Comparison of ENCODE assay signal across 27 cellular contexts in the genomic region with DNA sequence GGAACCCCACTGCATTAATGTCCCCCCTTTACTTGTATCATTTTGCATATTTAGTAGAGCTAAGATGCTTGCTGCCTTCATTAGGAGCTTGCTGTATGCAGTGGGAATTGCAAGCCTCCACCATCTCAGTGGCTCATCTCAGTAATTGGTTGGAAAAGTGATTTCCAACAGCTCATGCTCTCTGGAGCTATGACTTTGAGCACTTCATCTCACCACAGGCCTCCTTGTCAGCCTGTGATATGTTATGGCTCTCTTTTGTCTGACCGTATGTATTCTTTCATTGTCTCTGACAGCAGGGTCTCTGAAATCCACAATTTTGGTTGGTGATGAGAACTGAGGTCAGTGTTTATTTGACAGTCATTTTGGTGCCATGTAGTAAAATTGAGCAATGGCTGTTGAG.
"Had no signal": no experiment of that assay in that cellular context is flagged by ENCODE, and none has a peak within 500 bp of the region (broad histone marks: within the 10 kb centered on the region; RNA-seq: fewer than 3 reads in every experiment).

No MANE protein-coding gene starts in this region.

- ATAC-seq: activated T-helper 17 cell treated with anti-CD3 and anti-CD28 coated beads, Interleukin-2, amount 50 U/mL, for 72 hours; PC-3; SK-N-SH treated with all-trans-retinoic acid at 6 μM for 48 hours had no signal

- H3K4me3 ChIP-seq: cardiac muscle cell, MG63, SJSA1 had no signal

- H3K27ac Mint-ChIP-seq: activated CD4-positive, alpha-beta memory T cell treated with anti-CD3 and anti-CD28 coated beads for 36 hours; activated CD4-positive, alpha-beta T cell treated with anti-CD3 and anti-CD28 coated beads, Interleukin-2, amount 10 ng/mL, durations not matched to agents 24 days and 14 days; activated naive CD4-positive, alpha-beta T cell treated with anti-CD3 and anti-CD28 coated beads, Interleukin-2, amount 10 ng/mL, durations not matched to agents 7 days and 5 days; activated naive CD8-positive, alpha-beta T cell treated with anti-CD3 and anti-CD28 coated beads for 36 hours; activated T-helper 17 cell treated with anti-CD3 and anti-CD28 coated beads, Interleukin-2, amount 50 U/mL, for 72 hours; T-helper 1 cell treated with Interleukin-12 subunit alpha and Interleukin-12 subunit beta and Interleukin-4 antibody, amounts not matched to agents 30 μg/mL and 1 μg/mL, for 36 hours had no signal

- H3K4me1 Mint-ChIP-seq: activated CD4-positive, alpha-beta T cell treated with anti-CD3 and anti-CD28 coated beads, Interleukin-2, amount 10 ng/mL, durations not matched to agents 24 days and 14 days; activated naive CD4-positive, alpha-beta T cell treated with anti-CD3 and anti-CD28 coated beads, Interleukin-2, amount 10 ng/mL, durations not matched to agents 7 days and 5 days; activated naive CD8-positive, alpha-beta T cell treated with anti-CD3 and anti-CD28 coated beads for 36 hours; activated T-helper 17 cell treated with anti-CD3 and anti-CD28 coated beads, Interleukin-2, amount 50 U/mL, for 72 hours had no signal

- H3K27ac ChIP-seq: brain microvascular endothelial cell, cardiac muscle cell, SJSA1 had no signal

- H3K27me3 ChIP-seq: brain microvascular endothelial cell, cardiac muscle cell, MG63, SJSA1 had no signal

- H3K36me3 Mint-ChIP-seq: activated CD4-positive, alpha-beta memory T cell treated with anti-CD3 and anti-CD28 coated beads for 36 hours; activated naive CD4-positive, alpha-beta T cell treated with anti-CD3 and anti-CD28 coated beads, Interleukin-2, amount 10 ng/mL, durations not matched to agents 7 days and 5 days; activated naive CD8-positive, alpha-beta T cell treated with anti-CD3 and anti-CD28 coated beads for 36 hours had no signal

- H3K9me3 Mint-ChIP-seq: activated CD4-positive, alpha-beta memory T cell treated with anti-CD3 and anti-CD28 coated beads for 36 hours; activated CD4-positive, alpha-beta T cell treated with anti-CD3 and anti-CD28 coated beads, Interleukin-2, amount 10 ng/mL, durations not matched to agents 24 days and 14 days; activated naive CD4-positive, alpha-beta T cell treated with anti-CD3 and anti-CD28 coated beads, Interleukin-2, amount 10 ng/mL, durations not matched to agents 7 days and 5 days; activated naive CD8-positive, alpha-beta T cell treated with anti-CD3 and anti-CD28 coated beads for 36 hours; activated T-helper 17 cell treated with anti-CD3 and anti-CD28 coated beads, Interleukin-2, amount 50 U/mL, for 72 hours; T-helper 1 cell treated with Interleukin-12 subunit alpha and Interleukin-12 subunit beta and Interleukin-4 antibody, amounts not matched to agents 30 μg/mL and 1 μg/mL, for 36 hours had no signal

- H3K27me3 Mint-ChIP-seq: activated CD4-positive, alpha-beta memory T cell treated with anti-CD3 and anti-CD28 coated beads for 36 hours; activated CD4-positive, alpha-beta T cell treated with anti-CD3 and anti-CD28 coated beads, Interleukin-2, amount 10 ng/mL, durations not matched to agents 24 days and 14 days; activated naive CD4-positive, alpha-beta T cell treated with anti-CD3 and anti-CD28 coated beads, Interleukin-2, amount 10 ng/mL, durations not matched to agents 7 days and 5 days; activated naive CD8-positive, alpha-beta T cell treated with anti-CD3 and anti-CD28 coated beads for 36 hours; activated T-helper 17 cell treated with anti-CD3 and anti-CD28 coated beads, Interleukin-2, amount 50 U/mL, for 72 hours had no signal

- H3K4me1 ChIP-seq: SJSA1 had no signal

- DNase-seq: activated CD4-positive, alpha-beta memory T cell treated with anti-CD3 and anti-CD28 coated beads for 36 hours; activated CD4-positive, alpha-beta T cell treated with anti-CD3 and anti-CD28 coated beads, Interleukin-2, amount 10 ng/mL, durations not matched to agents 24 days and 14 days; activated CD4-positive, CD25-positive, alpha-beta regulatory T cell treated with anti-CD3 and anti-CD28 coated beads, Interleukin-2, amount 50 U/mL, for 72 hours; activated CD8-positive, alpha-beta memory T cell treated with anti-CD3 and anti-CD28 coated beads for 24 hours; activated gamma-delta T cell; activated naive CD4-positive, alpha-beta T cell treated with anti-CD3 and anti-CD28 coated beads, Interleukin-2, amount 10 ng/mL, durations not matched to agents 7 days and 5 days; activated naive CD8-positive, alpha-beta T cell treated with anti-CD3 and anti-CD28 coated beads for 36 hours; activated T-cell treated with anti-CD3 and anti-CD28 coated beads for 4 hours; activated T-cell treated with anti-CD3 and anti-CD28 coated beads, Interleukin-2, amount 50 U/mL, for 48 hours; brain microvascular endothelial cell; MG63; MV-4-11; NCI-H1092 treated with DMSO at 0.1 percent for 48 hours; NCI-H1417 treated with DMSO at 0.1 percent for 48 hours; NCI-H187; NCI-H2107; NCI-H2171 treated with DMSO at 0.1 percent for 48 hours; NCI-H446 treated with DMSO at 0.1 percent for 48 hours; NCI-H524 treated with DMSO at 0.1 percent for 48 hours; PC-3; SHP77; SW 1271 had no signal

- H3K4me3 Mint-ChIP-seq: activated CD4-positive, alpha-beta memory T cell treated with anti-CD3 and anti-CD28 coated beads for 36 hours; activated CD4-positive, alpha-beta T cell treated with anti-CD3 and anti-CD28 coated beads, Interleukin-2, amount 10 ng/mL, durations not matched to agents 24 days and 14 days; activated naive CD4-positive, alpha-beta T cell treated with anti-CD3 and anti-CD28 coated beads, Interleukin-2, amount 10 ng/mL, durations not matched to agents 7 days and 5 days; activated naive CD8-positive, alpha-beta T cell treated with anti-CD3 and anti-CD28 coated beads for 36 hours; activated T-helper 17 cell treated with anti-CD3 and anti-CD28 coated beads, Interleukin-2, amount 50 U/mL, for 72 hours; T-helper 1 cell treated with Interleukin-12 subunit alpha and Interleukin-12 subunit beta and Interleukin-4 antibody, amounts not matched to agents 30 μg/mL and 1 μg/mL, for 36 hours had no signal

- H3K9me3 ChIP-seq: MG63, SJSA1 had no signal

- H3K36me3 ChIP-seq: brain microvascular endothelial cell, cardiac muscle cell, MG63, SJSA1 had no signal
